ENCODE assay signal across 1 cellular context in genomic region chr12:54296393-54297121, GRCh38.
TF ChIP-seq lines count a peak whose summit lies in the region.

No MANE protein-coding gene starts in this region.

TF ChIP-seq in K562, 482 proteins besides CTCF, POLR2A, EP300 and RAD21 (continued from another document and continues in another):
- TF ChIP-seq NFATC3 (IDR thresholded peaks at IDR 0.05), result no peak
- TF ChIP-seq AFF1 (IDR thresholded peaks at IDR 0.05; ENCODE audit: low read depth in 1 of 2, partially characterized antibody in 2 of 2), result peak in 1 of 2 experiments; percentile 70
- no peak for TF ChIP-seq GATA2 (CRISPR knock-in tag; IDR thresholded peaks at IDR 0.05)
- TF ChIP-seq BRD4 (IDR thresholded peaks at IDR 0.05), result no peak
- 0 out of 2 replicates have a peak, but pooled peaks have one; percentile 64 for TF ChIP-seq HOXB6 (CRISPR knock-in tag; IDR thresholded peaks at IDR 0.05; ENCODE audit: borderline replicate concordance)
- TF ChIP-seq FOXA3 (CRISPR knock-in tag; conservative IDR thresholded peaks at IDR 0.05 in 1 of 2, IDR thresholded peaks at IDR 0.05 in 1 of 2), result no peak
- TF ChIP-seq RBM15 (IDR thresholded peaks at IDR 0.05; ENCODE audit: insufficient read depth, low read length), result no peak
- no peak for TF ChIP-seq ETV6 (IDR thresholded peaks at IDR 0.05; ENCODE audit: borderline replicate concordance in 1 of 2, low read depth in 2 of 2, low read length in 1 of 2)
- no peak for TF ChIP-seq ETV6 (CRISPR knock-in tag; IDR thresholded peaks at IDR 0.05; ENCODE audit: borderline replicate concordance)
- TF ChIP-seq GATAD2A (IDR thresholded peaks at IDR 0.05), result 0 out of 2 replicates have a peak, but pooled peaks have one; percentile 20
- peak; percentile 49; the same call in 1 of the 2 replicates for TF ChIP-seq MTA1 (IDR thresholded peaks at IDR 0.05; ENCODE audit: borderline replicate concordance)
- no peak for TF ChIP-seq KDM2B (CRISPR knock-in tag; IDR thresholded peaks at IDR 0.05)
- no peak for TF ChIP-seq SFPQ (IDR thresholded peaks at IDR 0.05; ENCODE audit: low read depth, low read length)
- TF ChIP-seq FOXA1 (IDR thresholded peaks at IDR 0.05; ENCODE audit: borderline replicate concordance), result no peak
- TF ChIP-seq TCFL5 (CRISPR knock-in tag; conservative IDR thresholded peaks at IDR 0.05), result no peak
- TF ChIP-seq MCM7 (IDR thresholded peaks at IDR 0.05), result no peak
- TF ChIP-seq MLX (CRISPR knock-in tag; conservative IDR thresholded peaks at IDR 0.05), result no peak
- no peak for TF ChIP-seq ZNF280A (IDR thresholded peaks at IDR 0.05; ENCODE audit: low read depth, partially characterized antibody)
- TF ChIP-seq NR0B1 (IDR thresholded peaks at IDR 0.05; ENCODE audit: partially characterized antibody), result no peak
- no peak for TF ChIP-seq ZNF77 (CRISPR knock-in tag; IDR thresholded peaks at IDR 0.05)
- TF ChIP-seq ELK1 (CRISPR knock-in tag; IDR thresholded peaks at IDR 0.05), result no peak
- no peak for TF ChIP-seq TSHZ1 (CRISPR knock-in tag; IDR thresholded peaks at IDR 0.05)
- no peak for TF ChIP-seq TAF7 (tag; IDR thresholded peaks at IDR 0.05)
- no peak for TF ChIP-seq ELF1 (tag; IDR thresholded peaks at IDR 0.05)
- TF ChIP-seq SRSF9 (IDR thresholded peaks at IDR 0.05; ENCODE audit: borderline replicate concordance, low read depth, low read length), result no peak
- TF ChIP-seq ZBTB9 (CRISPR knock-in tag; IDR thresholded peaks at IDR 0.05), result no peak
- no peak for TF ChIP-seq RCOR1 (IDR thresholded peaks at IDR 0.05; ENCODE audit: borderline replicate concordance in 1 of 2, low read depth in 2 of 2, low read length in 2 of 2)
- TF ChIP-seq PHB (CRISPR knock-in tag; IDR thresholded peaks at IDR 0.05), result no peak
- no peak for TF ChIP-seq E2F6 (IDR thresholded peaks at IDR 0.05; ENCODE audit: borderline replicate concordance in 1 of 2, extremely low read depth in 1 of 2, insufficient read depth in 1 of 2, insufficient read length in 1 of 2, low read depth in 1 of 2, low read length in 1 of 2, poor library complexity in 1 of 2, severe bottlenecking in 1 of 2)
- no peak for TF ChIP-seq ZSCAN32 (CRISPR knock-in tag; IDR thresholded peaks at IDR 0.05)
- peak; percentile 44; the same call in 1 of the 2 replicates for TF ChIP-seq CREM (IDR thresholded peaks at IDR 0.05; ENCODE audit: low read depth)
- no peak for TF ChIP-seq HMG20A (CRISPR knock-in tag; conservative IDR thresholded peaks at IDR 0.05)
- TF ChIP-seq USF2 (CRISPR knock-in tag; IDR thresholded peaks at IDR 0.05), result no peak
- peak; percentile 82 for TF ChIP-seq CBFA2T2 (conservative IDR thresholded peaks at IDR 0.05)
- no peak for TF ChIP-seq FOXO4 (CRISPR knock-in tag; IDR thresholded peaks at IDR 0.05)
